In the genomic region with DNA sequence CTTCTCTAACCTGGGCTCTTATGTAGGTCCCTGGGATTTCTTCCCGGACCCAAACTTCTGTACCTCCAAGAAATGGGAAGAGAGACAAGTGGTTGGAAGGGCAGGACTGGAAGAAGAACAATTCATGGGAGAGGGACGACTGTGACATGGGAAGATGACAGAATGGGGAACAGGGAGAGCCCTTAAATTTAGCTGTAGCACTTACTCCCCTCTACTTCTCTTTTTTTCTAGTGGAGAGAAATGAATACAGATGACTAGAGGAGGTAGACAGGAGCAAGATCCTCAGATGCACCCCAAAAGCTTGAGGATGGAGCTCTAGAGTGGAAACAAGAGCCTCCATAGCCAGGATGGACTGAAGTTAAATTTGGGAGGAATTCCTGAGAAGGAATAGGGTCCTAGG, we compare ENCODE assay signal across 12 cellular contexts. TPM values are rescaled to one million over a fixed set of nuclear protein-coding genes. Genes with fewer than 3 reads are reported as not detected.
DNase-seq lines count a peak whose midpoint lies in the region; ATAC-seq and TF ChIP-seq lines count a peak whose summit lies in the region.
"Had no signal": no experiment of that assay in that cellular context is flagged by ENCODE, and none has a peak within 500 bp of the region (broad histone marks: within the 10 kb centered on the region; RNA-seq: fewer than 3 reads in every experiment).

No MANE protein-coding gene starts in this region.

- H3K36me3 Mint-ChIP-seq in activated CD4-positive, alpha-beta T cell treated with anti-CD3 and anti-CD28 coated beads for 36 hours (ENCODE audit: low read depth), result peaks cover 61% of the 10 kb centered on the region
- peaks cover 36% of the 10 kb centered on the region for H3K36me3 Mint-ChIP-seq in endothelial cell (ENCODE audit: low read depth, unreplicated experiment)
- H3K36me3 Mint-ChIP-seq in stimulated activated naive B cell treated with anti-CD40 and anti-IgM and Interleukin-4, amounts not matched to agents 10 μg/mL and 1 μg/mL and 100 μg/mL, for 72 hours, result peaks cover 47% of the 10 kb centered on the region in 2 donors

- no peak overlapping the region for H2AFZ ChIP-seq in OCI-LY7 (ENCODE audit: low read length)

- peaks cover 71% of the 10 kb centered on the region for H3K4me1 ChIP-seq in OCI-LY7 (ENCODE audit: insufficient read depth, low read length, poor library complexity, severe bottlenecking)
- peaks cover 28% of the 10 kb centered on the region for H3K4me1 ChIP-seq in mesendoderm (ENCODE audit: control insufficient read depth, low read depth, low read length)

- peak overlapping the region; percentile 97 for H3K27ac Mint-ChIP-seq in activated CD4-positive, alpha-beta T cell treated with anti-CD3 and anti-CD28 coated beads for 36 hours
- peak overlapping the region; percentile 94 for H3K27ac Mint-ChIP-seq in endothelial cell (ENCODE audit: unreplicated experiment)
- H3K27ac Mint-ChIP-seq in stimulated activated naive B cell treated with anti-CD40 and anti-IgM and Interleukin-4, amounts not matched to agents 10 μg/mL and 1 μg/mL and 100 μg/mL, for 72 hours, result peak overlapping the region; percentile 90

- peaks cover 31% of the 10 kb centered on the region; the same call in 1 of the 2 replicates for H3K36me3 ChIP-seq in OCI-LY7 (ENCODE audit: insufficient read depth, low read length)
- H3K36me3 ChIP-seq in mesendoderm (ENCODE audit: control insufficient read depth, insufficient read depth, low read length), result no peaks in the 10 kb centered on the region
- H3K36me3 ChIP-seq: thyroid gland had no signal

- H2AK5ac ChIP-seq in mesendoderm (ENCODE audit: low read length), result no peak overlapping the region

- WGBS in mesendoderm (ENCODE audit: extremely low coverage, insufficient coverage, low lambda C conversion rate), result no CpG with 5 or more reads among the region's 2 CpGs

- H4K5ac ChIP-seq in mesendoderm (ENCODE audit: low read length), result no peak overlapping the region

- POLR2A ChIA-PET in activated CD4-positive, alpha-beta T cell treated with anti-CD3 and anti-CD28 coated beads for 36 hours (lab: Charles Lee), result interaction anchor here (0.7 to 4.1 kb wide), 4 partner anchors 12 to 220 kb away, joined by 3 to 69 read pairs (median 3); a partner anchor contains a TSS
- POLR2A ChIA-PET in OCI-LY7 (lab: Charles Lee), result interaction anchor here (0.6 to 6.3 kb wide), 5 partner anchors 12 to 234 kb away, joined by 3 to 75 read pairs (median 6); a partner anchor contains a TSS

- H2BK15ac ChIP-seq in mesendoderm (replicated peaks; ENCODE audit: low read depth), result no peak overlapping the region

- no peak for DNase-seq in activated CD4-positive, alpha-beta T cell treated with anti-CD3 and anti-CD28 coated beads for 36 hours
- no peak for DNase-seq in activated CD4-positive, alpha-beta T cell treated with anti-CD3 and anti-CD28 coated beads for 4 hours
- DNase-seq in OCI-LY7 (ENCODE audit: low spot score) (no peak), endothelial cell (ENCODE audit: low spot score) (no peak), hypothalamus (lab: John Stamatoyannopoulos, UW) (no peak), mesendoderm (no peak)
- DNase-seq in stimulated activated naive B cell treated with anti-CD40 and anti-IgM and Interleukin-4, amounts not matched to agents 10 μg/mL and 1 μg/mL and 100 μg/mL, for 72 hours, result no peak
- DNase-seq: ACHN, NCI-H1417, thyroid gland had no signal

- H3K4me3 ChIP-seq in OCI-LY7 (ENCODE audit: low read depth, low read length, poor library complexity, severe bottlenecking), result peak overlapping the region; percentile 81
- H3K4me3 ChIP-seq in mesendoderm (ENCODE audit: low read length), result no peak overlapping the region
- H3K4me3 ChIP-seq: SK-N-MC, thyroid gland had no signal

- peaks cover 68% of the 10 kb centered on the region for H3K4me1 Mint-ChIP-seq in activated CD4-positive, alpha-beta T cell treated with anti-CD3 and anti-CD28 coated beads for 36 hours
- peaks cover 59% of the 10 kb centered on the region for H3K4me1 Mint-ChIP-seq in endothelial cell (ENCODE audit: unreplicated experiment)
- H3K4me1 Mint-ChIP-seq in stimulated activated naive B cell treated with anti-CD40 and anti-IgM and Interleukin-4, amounts not matched to agents 10 μg/mL and 1 μg/mL and 100 μg/mL, for 72 hours, result peaks cover 43 to 70% of the 10 kb centered on the region in 2 donors

- no peaks in the 10 kb centered on the region for H3K9me3 ChIP-seq in OCI-LY7 (ENCODE audit: low read length)
- H3K9me3 ChIP-seq: thyroid gland had no signal

- H2BK120ac ChIP-seq in mesendoderm (ENCODE audit: low read depth, low read length), result no peak overlapping the region

- CTCF ChIA-PET in activated CD4-positive, alpha-beta T cell treated with anti-CD3 and anti-CD28 coated beads for 36 hours (lab: Charles Lee), result interaction anchor here (0.7 to 10.4 kb wide), 8 partner anchors 8 to 244 kb away, joined by 3 to 218 read pairs (median 4); a partner anchor contains a TSS
- CTCF ChIA-PET in OCI-LY7 (lab: Charles Lee; ENCODE audit: unreplicated experiment), result interaction anchor here (2.1 kb wide), 1 partner anchor 16 kb away, joined by 6 read pairs; a partner anchor contains a TSS

- peak overlapping the region; percentile 89 for H3K4me2 ChIP-seq in OCI-LY7 (ENCODE audit: low read length)
- H3K4me2 ChIP-seq in mesendoderm (ENCODE audit: low read length), result no peak overlapping the region

- no TSS peak for BruUV-seq in OCI-LY7 (replicated peaks; lab: Mats Ljungman, UMichigan)

- H3K27ac ChIP-seq in OCI-LY7 (ENCODE audit: low read depth, low read length, poor library complexity, severe bottlenecking) (peak overlapping the region; percentile 82), mesendoderm (ENCODE audit: low read depth, low read length) (no peak overlapping the region)
- H3K27ac ChIP-seq: SK-N-MC, thyroid gland had no signal

- peaks cover 42% of the 10 kb centered on the region for H3K79me1 ChIP-seq in mesendoderm (ENCODE audit: low read length)

- no peaks in the 10 kb centered on the region for H3K9me3 Mint-ChIP-seq in activated CD4-positive, alpha-beta T cell treated with anti-CD3 and anti-CD28 coated beads for 36 hours (ENCODE audit: low read depth)
- H3K9me3 Mint-ChIP-seq in endothelial cell (ENCODE audit: unreplicated experiment), result no peaks in the 10 kb centered on the region
- no peaks in the 10 kb centered on the region for H3K9me3 Mint-ChIP-seq in stimulated activated naive B cell treated with anti-CD40 and anti-IgM and Interleukin-4, amounts not matched to agents 10 μg/mL and 1 μg/mL and 100 μg/mL, for 72 hours

- H3K27me3 Mint-ChIP-seq in activated CD4-positive, alpha-beta T cell treated with anti-CD3 and anti-CD28 coated beads for 36 hours, result no peaks in the 10 kb centered on the region
- peaks cover 27% of the 10 kb centered on the region for H3K27me3 Mint-ChIP-seq in endothelial cell (ENCODE audit: unreplicated experiment)
- no peaks in the 10 kb centered on the region for H3K27me3 Mint-ChIP-seq in stimulated activated naive B cell treated with anti-CD40 and anti-IgM and Interleukin-4, amounts not matched to agents 10 μg/mL and 1 μg/mL and 100 μg/mL, for 72 hours

- H3K4ac ChIP-seq in mesendoderm (ENCODE audit: low read depth, low read length), result no peak overlapping the region

- no peak for TF ChIP-seq CTCF in OCI-LY7 (conservative IDR thresholded peaks at IDR 0.05; ENCODE audit: low read length)
- TF ChIP-seq CTCF in endothelial cell (IDR thresholded peaks at IDR 0.05; ENCODE audit: unreplicated experiment), result no peak

- H3K27me3 ChIP-seq in mesendoderm (ENCODE audit: insufficient read depth, low read length, poor library complexity), result no peaks in the 10 kb centered on the region
- H3K27me3 ChIP-seq: thyroid gland had no signal

- H3K79me2 ChIP-seq in OCI-LY7 (ENCODE audit: insufficient read depth, low read depth, low read length) (peaks cover 66% of the 10 kb centered on the region; the same call in 1 of the 2 replicates), mesendoderm (ENCODE audit: control insufficient read depth, insufficient read depth, low read length) (peaks cover 34% of the 10 kb centered on the region)

- peaks cover 25% of the 10 kb centered on the region; the same call in 1 of the 2 replicates for H4K20me1 ChIP-seq in OCI-LY7 (ENCODE audit: insufficient read depth, low read length)

- no peak overlapping the region for H3K9ac ChIP-seq in mesendoderm (ENCODE audit: low read length)

- no peak for ATAC-seq in activated CD4-positive, alpha-beta T cell treated with anti-CD3 and anti-CD28 coated beads for 36 hours
- ATAC-seq in stimulated activated naive B cell treated with anti-CD40 and anti-IgM and Interleukin-4, amounts not matched to agents 10 μg/mL and 1 μg/mL and 100 μg/mL, for 72 hours (replicated peaks), result no peak
- ATAC-seq in HG02840 (IDR thresholded peaks at IDR 0.05; ENCODE audit: low FRiP score, unreplicated experiment), result no peak

- H2BK5ac ChIP-seq in mesendoderm (ENCODE audit: low read length), result no peak overlapping the region

- no peak overlapping the region for H4K8ac ChIP-seq in mesendoderm (ENCODE audit: low read depth, low read length)

- H3K56ac ChIP-seq in mesendoderm (ENCODE audit: low read length), result no peak overlapping the region

- no peak overlapping the region for H3K18ac ChIP-seq in mesendoderm (ENCODE audit: low read length)

- H3K23ac ChIP-seq in mesendoderm (ENCODE audit: low read length), result no peak overlapping the region

- peak overlapping the region; percentile 93 for H3K4me3 Mint-ChIP-seq in activated CD4-positive, alpha-beta T cell treated with anti-CD3 and anti-CD28 coated beads for 36 hours
- H3K4me3 Mint-ChIP-seq in endothelial cell (ENCODE audit: unreplicated experiment), result peak overlapping the region; percentile 97
- peak overlapping the region; percentile 85 to 96 for H3K4me3 Mint-ChIP-seq in stimulated activated naive B cell treated with anti-CD40 and anti-IgM and Interleukin-4, amounts not matched to agents 10 μg/mL and 1 μg/mL and 100 μg/mL, for 72 hours

- no peaks in the 10 kb centered on the region for H3K9me2 ChIP-seq in OCI-LY7 (ENCODE audit: insufficient read depth, low read length)

- intact Hi-C loops in activated CD4-positive, alpha-beta T cell treated with anti-CD3 and anti-CD28 coated beads for 36 hours (cut with DNase I, micrococcal nuclease), result loop anchor here in 1 of 2 experiments (2.0 kb wide), 1 partner anchor 14 kb away; no protein-coding TSS in a partner anchor
- intact Hi-C loops in OCI-LY7 (cut with micrococcal nuclease; ENCODE audit: unreplicated experiment), result no loop called here

RNA-seq across cellular contexts. Expression of a gene that starts 2.3 kb away (rescaled TPM):
- 100 to 1,000 TPM; 157 to 180 TPM for total RNA-seq in activated CD4-positive, alpha-beta T cell treated with anti-CD3 and anti-CD28 coated beads for 36 hours
- 20.9 and 26.2 TPM in 2 replicates for total RNA-seq in OCI-LY7 (2014; rRNA removed; shearing (Covaris generic))
- total RNA-seq in OCI-LY7 (2022) (54.8 and 57.8 TPM in 2 replicates), endothelial cell (ENCODE audit: unreplicated experiment) (76.5 TPM)
- 38.2 TPM for polyA plus RNA-seq in mesendoderm (2013, experiment 1 of 2)
- 34.7 TPM for polyA plus RNA-seq in mesendoderm (2013, experiment 2 of 2)

RNA-seq across cellular contexts. Expression of a gene that starts 17.0 kb away (rescaled TPM):
- total RNA-seq in activated CD4-positive, alpha-beta T cell treated with anti-CD3 and anti-CD28 coated beads for 36 hours, result 10 to 100 TPM; 60.0 to 62.6 TPM
- 20.9 and 21.0 TPM in 2 replicates for total RNA-seq in OCI-LY7 (2014; rRNA removed; shearing (Covaris generic))
- total RNA-seq in OCI-LY7 (2022) (49.1 and 55.4 TPM in 2 replicates), endothelial cell (ENCODE audit: unreplicated experiment) (35.9 TPM)
- polyA plus RNA-seq in mesendoderm (2013, experiment 1 of 2), result 9.2 TPM
- polyA plus RNA-seq in mesendoderm (2013, experiment 2 of 2), result 8.3 TPM

RNA-seq across cellular contexts. Expression of a gene that starts 30.1 kb away (rescaled TPM):
- total RNA-seq in activated CD4-positive, alpha-beta T cell treated with anti-CD3 and anti-CD28 coated beads for 36 hours, result 10 to 100 TPM; 33.6 to 39.2 TPM
- total RNA-seq in OCI-LY7 (2014; rRNA removed; shearing (Covaris generic)), result 15.1 and 23.9 TPM in 2 replicates
- total RNA-seq in OCI-LY7 (2022) (44.0 and 47.9 TPM in 2 replicates), endothelial cell (ENCODE audit: unreplicated experiment) (22.7 TPM)
- 55.1 TPM for polyA plus RNA-seq in mesendoderm (2013, experiment 1 of 2)
- 56.2 TPM for polyA plus RNA-seq in mesendoderm (2013, experiment 2 of 2)

RNA-seq across cellular contexts. Expression of a gene that starts 41.1 kb away (rescaled TPM):
- total RNA-seq in activated CD4-positive, alpha-beta T cell treated with anti-CD3 and anti-CD28 coated beads for 36 hours, result 100 to 1,000 TPM in 1 of 2 experiments, 10 to 100 TPM in 1; 96.0 to 134 TPM
- total RNA-seq in OCI-LY7 (2014; rRNA removed; shearing (Covaris generic)), result 83.9 and 102 TPM in 2 replicates
- total RNA-seq in OCI-LY7 (2022) (112 and 115 TPM in 2 replicates), endothelial cell (ENCODE audit: unreplicated experiment) (59.9 TPM)
- polyA plus RNA-seq in mesendoderm (2013, experiment 1 of 2), result 72.3 TPM
- 72.2 TPM for polyA plus RNA-seq in mesendoderm (2013, experiment 2 of 2)
